21 cellular contexts compared by ENCODE assay signal in the genomic region with DNA sequence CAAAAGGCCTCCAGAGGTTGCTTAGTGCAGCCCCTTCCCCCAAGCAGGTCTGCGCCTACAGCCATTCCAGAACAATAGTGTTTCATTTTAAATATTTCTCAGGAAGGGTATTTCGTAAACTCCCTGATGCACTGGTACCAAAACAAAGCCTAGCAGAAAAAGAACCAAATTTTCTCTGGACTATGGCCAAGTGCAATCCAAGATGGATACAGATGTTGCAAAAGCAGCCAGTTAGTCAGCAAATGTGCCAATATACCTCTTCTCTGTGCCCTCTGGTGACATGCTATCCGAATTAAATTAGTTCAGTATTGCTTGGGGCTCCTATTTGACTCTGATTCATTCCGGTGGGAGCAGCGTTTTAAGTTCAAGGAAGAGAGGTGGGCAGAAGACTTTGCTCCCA.
DNase-seq lines count a peak whose midpoint lies in the region; ATAC-seq and TF ChIP-seq lines count a peak whose summit lies in the region.
"Had no signal": no experiment of that assay in that cellular context is flagged by ENCODE, and none has a peak within 500 bp of the region (broad histone marks: within the 10 kb centered on the region; RNA-seq: fewer than 3 reads in every experiment).

No MANE protein-coding gene starts in this region.

- H3K4me1 ChIP-seq in GM23248 (ENCODE audit: insufficient read depth) (peaks cover 17% of the 10 kb centered on the region), right atrium auricular region (no peaks in the 10 kb centered on the region)
- H3K4me1 ChIP-seq: HAP-1, Peyer's patch had no signal

- POLR2A ChIA-PET in activated CD4-positive, alpha-beta T cell treated with anti-CD3 and anti-CD28 coated beads, Interleukin-2, amount 10 ng/mL, durations not matched to agents 7 days and 5 days (lab: Charles Lee): no interaction called here

- in situ Hi-C loops in GM23248 (cut with MboI): no loop called here

- no peaks in the 10 kb centered on the region for H4K20me1 ChIP-seq in GM23248 (ENCODE audit: insufficient read depth)

- H3K27me3 ChIP-seq in GM23248 (replicated peaks; ENCODE audit: insufficient read depth): no peaks in the 10 kb centered on the region; the same call in 1 of the 2 replicates
- H3K27me3 ChIP-seq in right atrium auricular region: no peaks in the 10 kb centered on the region
- H3K27me3 ChIP-seq: Peyer's patch had no signal

- H3K9me2 ChIP-seq in GM23248 (ENCODE audit: insufficient read depth): no peaks in the 10 kb centered on the region

- no peak for ATAC-seq in esophagus mucosa

- H3K9me3 ChIP-seq in GM23248 (ENCODE audit: low read depth) (no peaks in the 10 kb centered on the region), right atrium auricular region (no peaks in the 10 kb centered on the region)
- H3K9me3 ChIP-seq: HAP-1, Peyer's patch had no signal

- CTCF ChIA-PET in activated CD4-positive, alpha-beta T cell treated with anti-CD3 and anti-CD28 coated beads, Interleukin-2, amount 10 ng/mL, durations not matched to agents 7 days and 5 days (lab: Charles Lee): no interaction called here

- no peak overlapping the region for H3K27ac Mint-ChIP-seq in activated CD4-positive, alpha-beta T cell treated with anti-CD3 and anti-CD28 coated beads, Interleukin-2, amount 10 ng/mL, durations not matched to agents 7 days and 5 days
- H3K27ac Mint-ChIP-seq: CD4-positive, alpha-beta memory T cell had no signal

- TF ChIP-seq CTCF in choroid plexus epithelial cell (conservative IDR thresholded peaks at IDR 0.05; ENCODE audit: low read depth, low read length): no peak
- TF ChIP-seq CTCF in fibroblast of pulmonary artery (IDR thresholded peaks at IDR 0.05; ENCODE audit: low read length, missing control alignments): no peak
- no peak for TF ChIP-seq CTCF in right atrium auricular region (IDR thresholded peaks at IDR 0.05)

- no peak overlapping the region for H3K27ac ChIP-seq in GM23248
- peak overlapping the region; percentile 9 for H3K27ac ChIP-seq in substantia nigra (ENCODE audit: low read depth, low read length, poor library complexity, severe bottlenecking)
- H3K27ac ChIP-seq in right atrium auricular region: no peak overlapping the region
- H3K27ac ChIP-seq: Peyer's patch had no signal

- H3K4me2 ChIP-seq in GM23248 (ENCODE audit: unreplicated experiment): peak overlapping the region; percentile 11

- peak; percentile 81 for DNase-seq in GM23248
- peak; percentile 26 for DNase-seq in choroid plexus epithelial cell (ENCODE audit: low read depth)
- peak; percentile 25 for DNase-seq in fibroblast of pulmonary artery (ENCODE audit: low read depth)
- DNase-seq in substantia nigra (lab: John Stamatoyannopoulos, UW): no peak
- no peak for DNase-seq in activated CD4-positive, alpha-beta T cell treated with anti-CD3 and anti-CD28 coated beads, Interleukin-2, amount 10 ng/mL, durations not matched to agents 7 days and 5 days
- no peak for DNase-seq in central memory CD4-positive, alpha-beta T cell
- DNase-seq in right atrium auricular region (ENCODE audit: low spot score): no peak
- DNase-seq: ACHN; CD4-positive, alpha-beta memory T cell; EL; IMR-90; Karpas-422; MM.1S; NCI-H1092 treated with DMSO at 0.1 percent for 48 hours; NCI-H146; NCI-H2081; NCI-H446 treated with DMSO at 0.1 percent for 48 hours; NK-92 treated with Interleukin-12 subunit alpha and Interleukin-12 subunit beta, amount 100 ng/mL, for 24 hours; Peyer's patch had no signal

- H3K4me1 Mint-ChIP-seq in activated CD4-positive, alpha-beta T cell treated with anti-CD3 and anti-CD28 coated beads, Interleukin-2, amount 10 ng/mL, durations not matched to agents 7 days and 5 days: no peaks in the 10 kb centered on the region
- H3K4me1 Mint-ChIP-seq: CD4-positive, alpha-beta memory T cell had no signal

- H3F3A ChIP-seq in GM23248 (ENCODE audit: insufficient read depth): 0 out of 2 replicates have a peak, but pooled peaks cover 4% of the 10 kb centered on the region

- H3K36me3 ChIP-seq in GM23248 (ENCODE audit: low read depth) (no peaks in the 10 kb centered on the region), right atrium auricular region (no peaks in the 10 kb centered on the region)
- H3K36me3 ChIP-seq: HAP-1, Peyer's patch had no signal

- H3K9ac ChIP-seq in GM23248: no peak overlapping the region

- H3K4me3 Mint-ChIP-seq in activated CD4-positive, alpha-beta T cell treated with anti-CD3 and anti-CD28 coated beads, Interleukin-2, amount 10 ng/mL, durations not matched to agents 7 days and 5 days: no peak overlapping the region
- H3K4me3 Mint-ChIP-seq: CD4-positive, alpha-beta memory T cell had no signal

- 46 to 48% methylated on average over 5 of the region's 5 CpGs for WGBS in GM23248 (ENCODE audit: low coverage in 1 of 2, low lambda C conversion rate in 2 of 2, missing lambda C conversion rate in 2 of 2), 2 experiments

- H3K36me3 Mint-ChIP-seq in activated CD4-positive, alpha-beta T cell treated with anti-CD3 and anti-CD28 coated beads, Interleukin-2, amount 10 ng/mL, durations not matched to agents 7 days and 5 days (ENCODE audit: low read depth): no peaks in the 10 kb centered on the region
- H3K36me3 Mint-ChIP-seq: CD4-positive, alpha-beta memory T cell had no signal

- H3K4me3 ChIP-seq in GM23248 (no peak overlapping the region), choroid plexus epithelial cell (ENCODE audit: low read depth, low read length) (no peak overlapping the region), fibroblast of pulmonary artery (replicated peaks; ENCODE audit: low read depth, low read length) (no peak overlapping the region), right atrium auricular region (no peak overlapping the region)
- H3K4me3 ChIP-seq: HAP-1, Peyer's patch had no signal

- no peaks in the 10 kb centered on the region for H3K79me2 ChIP-seq in GM23248 (ENCODE audit: insufficient read depth)

- no peak overlapping the region for H2AFZ ChIP-seq in GM23248

- no peaks in the 10 kb centered on the region for H3K27me3 Mint-ChIP-seq in activated CD4-positive, alpha-beta T cell treated with anti-CD3 and anti-CD28 coated beads, Interleukin-2, amount 10 ng/mL, durations not matched to agents 7 days and 5 days

- no peaks in the 10 kb centered on the region for H3K9me3 Mint-ChIP-seq in activated CD4-positive, alpha-beta T cell treated with anti-CD3 and anti-CD28 coated beads, Interleukin-2, amount 10 ng/mL, durations not matched to agents 7 days and 5 days

Comparison
In these comparisons a context has a peak if more than half of its experiments do, and no peak if none do; other contexts are left out.
1. DNase-seq: peak in GM23248 (single experiment), choroid plexus epithelial cell (single experiment) and fibroblast of pulmonary artery (single experiment); none in substantia nigra (0 of 49), activated CD4-positive, alpha-beta T cell treated with anti-CD3 and anti-CD28 coated beads, Interleukin-2, amount 10 ng/mL, durations not matched to agents 7 days and 5 days (single experiment), central memory CD4-positive, alpha-beta T cell (single experiment) and right atrium auricular region (single experiment).